Comparison of ENCODE assay signal across 23 cellular contexts in the genomic region with DNA sequence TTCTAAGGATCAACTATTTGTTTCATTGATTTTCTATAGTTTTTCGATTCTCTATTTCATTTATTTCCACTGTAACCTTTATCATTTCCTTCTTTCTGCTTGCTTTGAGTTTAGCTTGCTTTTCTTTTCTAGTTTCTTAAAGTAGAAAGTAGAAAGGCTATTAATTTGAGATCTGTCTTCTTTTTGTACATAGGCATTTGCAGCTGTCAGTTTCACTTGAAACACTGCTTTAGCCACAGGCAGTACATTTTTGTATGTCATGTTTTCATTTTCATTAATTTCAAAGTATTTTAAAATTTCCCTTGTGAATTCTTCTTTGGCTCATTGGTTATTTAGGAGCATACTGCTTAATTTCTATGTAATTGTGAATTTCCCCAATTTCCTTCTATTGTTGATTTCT.
DNase-seq lines count a peak whose midpoint lies in the region; ATAC-seq and TF ChIP-seq lines count a peak whose summit lies in the region.
"Had no signal": no experiment of that assay in that cellular context is flagged by ENCODE, and none has a peak within 500 bp of the region (broad histone marks: within the 10 kb centered on the region; RNA-seq: fewer than 3 reads in every experiment).

No MANE protein-coding gene starts in this region.

- peak overlapping the region; percentile 51 for H3K27ac ChIP-seq in OCI-LY7 (ENCODE audit: low read depth, low read length, poor library complexity, severe bottlenecking)
- no peak overlapping the region for H3K27ac ChIP-seq in smooth muscle cell (ENCODE audit: low read depth)
- H3K27ac ChIP-seq: BLaER1 treated with 17β-estradiol and CSF1 and Interleukin-3, amounts not matched to agents 10 nM and 100 nM; hepatocyte; left ventricle myocardium inferior; suprapubic skin had no signal

- no peak for TF ChIP-seq CTCF in OCI-LY7 (conservative IDR thresholded peaks at IDR 0.05; ENCODE audit: low read length)
- no peak for TF ChIP-seq CTCF in smooth muscle cell (IDR thresholded peaks at IDR 0.05; ENCODE audit: borderline replicate concordance, insufficient read depth, poor library complexity, severe bottlenecking)

- peaks cover 22% of the 10 kb centered on the region; the same call in 1 of the 2 replicates for H3K79me2 ChIP-seq in OCI-LY7 (ENCODE audit: insufficient read depth, low read depth, low read length)
- H3K79me2 ChIP-seq in smooth muscle cell (ENCODE audit: low read depth): no peaks in the 10 kb centered on the region
- H3K79me2 ChIP-seq: hepatocyte had no signal

- H3K4me3 ChIP-seq in OCI-LY7 (ENCODE audit: low read depth, low read length, poor library complexity, severe bottlenecking) (no peak overlapping the region), smooth muscle cell (no peak overlapping the region)
- H3K4me3 ChIP-seq: BLaER1 treated with 17β-estradiol and CSF1 and Interleukin-3, amounts not matched to agents 10 nM and 100 nM; hepatocyte; left ventricle myocardium inferior; suprapubic skin had no signal

- peaks cover 1% of the 10 kb centered on the region for H3K27me3 Mint-ChIP-seq in activated T-cell treated with anti-CD3 and anti-CD28 coated beads, Interleukin-2, amount 50 U/mL, for 72 hours (ENCODE audit: low read depth)
- H3K27me3 Mint-ChIP-seq: naive B cell had no signal

- peaks cover 0 to 3% of the 10 kb centered on the region in 2 donors for H3K36me3 Mint-ChIP-seq in activated T-cell treated with anti-CD3 and anti-CD28 coated beads, Interleukin-2, amount 50 U/mL, for 72 hours (ENCODE audit: insufficient read depth in 2 of 2)
- peaks cover 14% of the 10 kb centered on the region for H3K36me3 Mint-ChIP-seq in stimulated activated effector memory CD8-positive, alpha-beta T cell treated with anti-CD3 and anti-CD28 coated beads, Interleukin-12 subunit alpha, Interleukin-12 subunit beta, amount 100 ng/mL, for 72 hours
- H3K36me3 Mint-ChIP-seq: naive B cell had no signal

- 79% methylated on average over 1 of the region's 1 CpG for WGBS in smooth muscle cell (ENCODE audit: low lambda C conversion rate)

- H3K9me2 ChIP-seq in OCI-LY7 (ENCODE audit: insufficient read depth, low read length): no peaks in the 10 kb centered on the region

- no peaks in the 10 kb centered on the region for H3F3A ChIP-seq in smooth muscle cell (ENCODE audit: low read depth)

- POLR2A ChIA-PET in OCI-LY7 (lab: Charles Lee): interaction anchor here (2.4 kb wide), 1 partner anchor 11 kb away, joined by 14 read pairs; no protein-coding TSS in a partner anchor

- CTCF ChIA-PET in OCI-LY7 (lab: Charles Lee; ENCODE audit: unreplicated experiment): no interaction called here

- H3K9me3 ChIP-seq in OCI-LY7 (ENCODE audit: low read length) (no peaks in the 10 kb centered on the region), smooth muscle cell (replicated peaks; ENCODE audit: low read depth) (no peaks in the 10 kb centered on the region)
- H3K9me3 ChIP-seq: BLaER1 treated with 17β-estradiol and CSF1 and Interleukin-3, amounts not matched to agents 10 nM and 100 nM; left ventricle myocardium inferior; suprapubic skin had no signal

- H4K20me1 ChIP-seq in OCI-LY7 (ENCODE audit: insufficient read depth, low read length) (no peaks in the 10 kb centered on the region), smooth muscle cell (ENCODE audit: low read depth) (no peaks in the 10 kb centered on the region)

- peak overlapping the region in 1 of 2 donors; percentile 83 for H3K4me3 Mint-ChIP-seq in activated T-cell treated with anti-CD3 and anti-CD28 coated beads, Interleukin-2, amount 50 U/mL, for 72 hours
- H3K4me3 Mint-ChIP-seq in stimulated activated effector memory CD8-positive, alpha-beta T cell treated with anti-CD3 and anti-CD28 coated beads, Interleukin-12 subunit alpha, Interleukin-12 subunit beta, amount 100 ng/mL, for 72 hours: peak overlapping the region; percentile 5
- H3K4me3 Mint-ChIP-seq: naive B cell had no signal

- H3K27me3 ChIP-seq in smooth muscle cell (ENCODE audit: low read depth): no peaks in the 10 kb centered on the region
- H3K27me3 ChIP-seq: BLaER1 treated with 17β-estradiol and CSF1 and Interleukin-3, amounts not matched to agents 10 nM and 100 nM; hepatocyte; suprapubic skin had no signal

- intact Hi-C loops in OCI-LY7 (cut with micrococcal nuclease; ENCODE audit: unreplicated experiment): loop anchor here (5.0 to 10.0 kb wide), 5 partner anchors 37 to 170 kb away; no protein-coding TSS in a partner anchor

- H3K4me1 Mint-ChIP-seq in activated T-cell treated with anti-CD3 and anti-CD28 coated beads, Interleukin-2, amount 50 U/mL, for 72 hours (ENCODE audit: low read depth): peaks cover 70% of the 10 kb centered on the region
- H3K4me1 Mint-ChIP-seq in stimulated activated effector memory CD8-positive, alpha-beta T cell treated with anti-CD3 and anti-CD28 coated beads, Interleukin-12 subunit alpha, Interleukin-12 subunit beta, amount 100 ng/mL, for 72 hours: peaks cover 60% of the 10 kb centered on the region

- BruUV-seq in OCI-LY7 (replicated peaks; lab: Mats Ljungman, UMichigan): no TSS peak

- no peak overlapping the region for H2AFZ ChIP-seq in OCI-LY7 (ENCODE audit: low read length)
- H2AFZ ChIP-seq in smooth muscle cell (ENCODE audit: low read depth): no peak overlapping the region
- H2AFZ ChIP-seq: hepatocyte had no signal

- H3K4me2 ChIP-seq in OCI-LY7 (ENCODE audit: low read length) (peak overlapping the region; percentile 41), smooth muscle cell (no peak overlapping the region)
- H3K4me2 ChIP-seq: BLaER1 treated with 17β-estradiol and CSF1 and Interleukin-3, amounts not matched to agents 10 nM and 100 nM; hepatocyte had no signal

- H3K36me3 ChIP-seq in OCI-LY7 (ENCODE audit: insufficient read depth, low read length) (peaks cover 5% of the 10 kb centered on the region; the same call in 1 of the 2 replicates), smooth muscle cell (ENCODE audit: low read depth) (no peaks in the 10 kb centered on the region)
- H3K36me3 ChIP-seq: left ventricle myocardium inferior, suprapubic skin had no signal

- no peak overlapping the region for H3K9ac ChIP-seq in smooth muscle cell (ENCODE audit: low read depth)
- H3K9ac ChIP-seq: BLaER1 treated with 17β-estradiol and CSF1 and Interleukin-3, amounts not matched to agents 10 nM and 100 nM had no signal

- H3K4me1 ChIP-seq in OCI-LY7 (ENCODE audit: insufficient read depth, low read length, poor library complexity, severe bottlenecking) (peaks cover 50% of the 10 kb centered on the region), smooth muscle cell (ENCODE audit: low read depth) (no peaks in the 10 kb centered on the region)
- H3K4me1 ChIP-seq: left ventricle myocardium inferior, suprapubic skin had no signal

- DNase-seq in activated T-cell treated with anti-CD3 and anti-CD28 coated beads, Interleukin-2, amount 50 U/mL, for 72 hours: no peak
- DNase-seq in activated T-cell treated with anti-CD3 and anti-CD28 coated beads for 4 hours (no peak), OCI-LY7 (ENCODE audit: low spot score) (no peak), smooth muscle cell (lab: John Stamatoyannopoulos, UW; ENCODE audit: unreplicated experiment) (no peak)
- DNase-seq in stimulated activated effector memory CD8-positive, alpha-beta T cell treated with anti-CD3 and anti-CD28 coated beads, Interleukin-12 subunit alpha, Interleukin-12 subunit beta, amount 100 ng/mL, for 72 hours (ENCODE audit: low spot score in 2 of 2): no peak
- DNase-seq: effector CD8-positive, alpha-beta T cell; erythroblast; foreskin fibroblast; left ventricle myocardium inferior; naive B cell; NCI-H1436 treated with DMSO at 0.1 percent for 48 hours; NCI-H2107; NCI-H446; retina; SHP77 treated with DMSO at 0.1 percent for 48 hours; small intestine; stimulated activated CD4-positive, alpha-beta T cell treated with anti-CD3 and anti-CD28 coated beads, Interleukin-2, amount 100 ng/mL, for 24 hours; T1000 had no signal

- no peaks in the 10 kb centered on the region for H3K9me3 Mint-ChIP-seq in activated T-cell treated with anti-CD3 and anti-CD28 coated beads, Interleukin-2, amount 50 U/mL, for 72 hours
- no peaks in the 10 kb centered on the region for H3K9me3 Mint-ChIP-seq in stimulated activated effector memory CD8-positive, alpha-beta T cell treated with anti-CD3 and anti-CD28 coated beads, Interleukin-12 subunit alpha, Interleukin-12 subunit beta, amount 100 ng/mL, for 72 hours
- H3K9me3 Mint-ChIP-seq: naive B cell had no signal

- H3K27ac Mint-ChIP-seq in activated T-cell treated with anti-CD3 and anti-CD28 coated beads, Interleukin-2, amount 50 U/mL, for 72 hours: peak overlapping the region; percentile 79
- no peak overlapping the region for H3K27ac Mint-ChIP-seq in stimulated activated effector memory CD8-positive, alpha-beta T cell treated with anti-CD3 and anti-CD28 coated beads, Interleukin-12 subunit alpha, Interleukin-12 subunit beta, amount 100 ng/mL, for 72 hours
- H3K27ac Mint-ChIP-seq: naive B cell had no signal

- ATAC-seq in activated T-cell treated with anti-CD3 and anti-CD28 coated beads, Interleukin-2, amount 50 U/mL, for 72 hours (replicated peaks in 1 of 2): no peak
- peak; percentile 58 for ATAC-seq in GM18867 (IDR thresholded peaks at IDR 0.05; ENCODE audit: unreplicated experiment)
- no peak for ATAC-seq in stimulated activated effector memory CD8-positive, alpha-beta T cell treated with anti-CD3 and anti-CD28 coated beads, Interleukin-12 subunit alpha, Interleukin-12 subunit beta, amount 100 ng/mL, for 72 hours
- no peak for ATAC-seq in GM19397 (IDR thresholded peaks at IDR 0.05; ENCODE audit: unreplicated experiment)
